8 cellular contexts compared by ENCODE assay signal in genomic region chr9:20624201-20625002, GRCh38. TPM values are rescaled to one million over a fixed set of nuclear protein-coding genes. Genes with fewer than 3 reads are reported as not detected.
A peak's percentile ranks its signal among the peaks of the same experiment; 100 is the strongest.
DNase-seq lines count a peak whose midpoint lies in the region; ATAC-seq and TF ChIP-seq lines count a peak whose summit lies in the region.

No MANE protein-coding gene starts in this region.

- TF ChIP-seq CTCF in esophagus muscularis mucosa (IDR thresholded peaks at IDR 0.05) (peak; percentile 67 to 81 (median 72)), thyroid gland (IDR thresholded peaks at IDR 0.05) (peak; percentile 16 to 97 (median 81))

- H3K9me3 ChIP-seq in esophagus muscularis mucosa (no peaks in the 10 kb centered on the region), muscle layer of duodenum (ENCODE audit: control insufficient read depth in 1 of 2, low read length in 2 of 2) (no peaks in the 10 kb centered on the region), thyroid gland (no peaks in the 10 kb centered on the region)

- H3K4me3 ChIP-seq in esophagus muscularis mucosa (peak overlapping the region; percentile 77 to 96 (median 92)), muscle layer of duodenum (ENCODE audit: low read depth in 1 of 2, low read length in 2 of 2) (peak overlapping the region; percentile 94 to 98), thyroid gland (replicated peaks in 1 of 3) (peak overlapping the region; percentile 5 to 98 (median 27))

- TF ChIP-seq POLR2A in esophagus muscularis mucosa (IDR thresholded peaks at IDR 0.05; ENCODE audit: low read depth) (no peak), thyroid gland (IDR thresholded peaks at IDR 0.05) (peak in 1 of 2 donors; percentile 32)

- POLR2A ChIA-PET in activated CD4-positive, alpha-beta memory T cell treated with anti-CD3 and anti-CD28 coated beads for 36 hours (lab: Charles Lee) = interaction anchor here (1.2 to 1.4 kb wide), 2 partner anchors 45 to 60 kb away, joined by 4 to 6 read pairs; partner anchors contain the start of gene FOCAD

- peak overlapping the region; percentile 91 to 94 (median 92) for H3K27ac ChIP-seq in esophagus muscularis mucosa (replicated peaks in 1 of 4)
- H3K27ac ChIP-seq in muscle layer of duodenum (ENCODE audit: low read length) = peak overlapping the region; percentile 57
- peak overlapping the region in 2 of 3 donors; percentile 70 to 95 for H3K27ac ChIP-seq in thyroid gland

- DNase-seq in NCI-H524 (lab: John Stamatoyannopoulos, UW) (peak; percentile 47 to 69), NCI-H524 treated with DMSO at 0.1 percent for 48 hours (lab: John Stamatoyannopoulos, UW) (no peak), NCI-H2227 (lab: John Stamatoyannopoulos, UW; ENCODE audit: unreplicated experiment) (peak; percentile 86), esophagus muscularis mucosa (ENCODE audit: extremely low spot score) (no peak), thyroid gland (peak; percentile 66)
- peak; percentile 58 for DNase-seq in activated CD4-positive, alpha-beta memory T cell treated with anti-CD3 and anti-CD28 coated beads for 36 hours

- H3K27ac Mint-ChIP-seq in activated CD4-positive, alpha-beta memory T cell treated with anti-CD3 and anti-CD28 coated beads for 36 hours = peak overlapping the region; percentile 90

- H3K4me1 ChIP-seq in esophagus muscularis mucosa (peaks cover 6 to 25% (median 17%) of the 10 kb centered on the region in 4 donors), muscle layer of duodenum (ENCODE audit: control insufficient read depth in 1 of 2, insufficient read depth in 2 of 2, low read length in 2 of 2) (peaks cover 6 to 13% of the 10 kb centered on the region in 2 donors), thyroid gland (peaks cover 0 to 3% of the 10 kb centered on the region in 2 donors)

- CTCF ChIA-PET in activated CD4-positive, alpha-beta memory T cell treated with anti-CD3 and anti-CD28 coated beads for 36 hours (lab: Charles Lee) = interaction anchor here (0.6 to 6.7 kb wide), 38 partner anchors 8 to 1159 kb away, joined by 3 to 85 read pairs (median 3); partner anchors contain the start of gene FOCAD

- peaks cover 27% of the 10 kb centered on the region for H3K4me1 Mint-ChIP-seq in activated CD4-positive, alpha-beta memory T cell treated with anti-CD3 and anti-CD28 coated beads for 36 hours (ENCODE audit: low read depth)

- intact Hi-C loops in activated CD4-positive, alpha-beta memory T cell treated with anti-CD3 and anti-CD28 coated beads for 36 hours (cut with micrococcal nuclease) = loop anchor here (1.0 to 5.0 kb wide), 12 partner anchors 16 to 1242 kb away; partner anchors contain the start of gene RPS6
- intact Hi-C loops in esophagus muscularis mucosa (cut with DNase I) = loop anchor here (1.0 to 5.0 kb wide), 6 partner anchors 72 to 697 kb away; no protein-coding TSS in a partner anchor
- intact Hi-C loops in thyroid gland (cut with DNase I) = loop anchor here (5.0 to 10.0 kb wide), 2 partner anchors 270 to 318 kb away; no protein-coding TSS in a partner anchor

- H3K4me3 Mint-ChIP-seq in activated CD4-positive, alpha-beta memory T cell treated with anti-CD3 and anti-CD28 coated beads for 36 hours = peak overlapping the region; percentile 96

- H3K36me3 ChIP-seq in esophagus muscularis mucosa (no peaks in the 10 kb centered on the region), muscle layer of duodenum (ENCODE audit: control insufficient read depth in 1 of 2, insufficient read depth in 2 of 2, low read length in 2 of 2) (no peaks in the 10 kb centered on the region), thyroid gland (no peaks in the 10 kb centered on the region)

- WGBS in esophagus muscularis mucosa = 26% methylated on average over 21 of the region's 21 CpGs
- WGBS in thyroid gland, 2 donors = 10 to 14% methylated on average over 21 of the region's 21 CpGs

- no peak for TF ChIP-seq EP300 in esophagus muscularis mucosa (IDR thresholded peaks at IDR 0.05)

- no peaks in the 10 kb centered on the region for H3K9me3 Mint-ChIP-seq in activated CD4-positive, alpha-beta memory T cell treated with anti-CD3 and anti-CD28 coated beads for 36 hours

- H3K27me3 ChIP-seq in esophagus muscularis mucosa = no peaks in the 10 kb centered on the region
- no peaks in the 10 kb centered on the region for H3K27me3 ChIP-seq in muscle layer of duodenum (ENCODE audit: low read depth, low read length)
- H3K27me3 ChIP-seq in thyroid gland = no peaks in the 10 kb centered on the region

- ATAC-seq in HG02759 (IDR thresholded peaks at IDR 0.05; ENCODE audit: unreplicated experiment) = peak; percentile 19

- peaks cover 2% of the 10 kb centered on the region for H3K27me3 Mint-ChIP-seq in activated CD4-positive, alpha-beta memory T cell treated with anti-CD3 and anti-CD28 coated beads for 36 hours

- H3K36me3 Mint-ChIP-seq in activated CD4-positive, alpha-beta memory T cell treated with anti-CD3 and anti-CD28 coated beads for 36 hours = peaks cover 9% of the 10 kb centered on the region

RNA-seq across cellular contexts. Expression of gene MLLT3, which starts 2.1 kb away (rescaled TPM):
- total RNA-seq in activated CD4-positive, alpha-beta memory T cell treated with anti-CD3 and anti-CD28 coated beads for 36 hours = 10 to 100 TPM; 30.8 to 34.0 TPM
- total RNA-seq in esophagus muscularis mucosa = 10 to 100 TPM; 14.1 to 30.7 (median 18.0) TPM
- total RNA-seq in thyroid gland = 10 to 100 TPM; 29.8 to 51.0 (median 47.1) TPM

RNA-seq across cellular contexts. Expression of gene FOCAD, which starts 59.7 kb away (rescaled TPM):
- total RNA-seq in activated CD4-positive, alpha-beta memory T cell treated with anti-CD3 and anti-CD28 coated beads for 36 hours = 10 to 100 TPM; 35.4 to 37.1 TPM
- total RNA-seq in esophagus muscularis mucosa (10 to 100 TPM; 17.6 to 27.2 (median 20.1) TPM), thyroid gland (100 to 1,000 TPM in 1 of 4 donors, 10 to 100 TPM in 3; 49.3 to 139 (median 92.8) TPM)

Comparison
In these comparisons a context has a peak if more than half of its experiments do, and no peak if none do; other contexts are left out.
1. DNase-seq: peak in NCI-H524 (2 of 2), NCI-H2227 (single experiment), activated CD4-positive, alpha-beta memory T cell treated with anti-CD3 and anti-CD28 coated beads for 36 hours (single experiment) and thyroid gland (2 of 2); none in NCI-H524 treated with DMSO at 0.1 percent for 48 hours (single experiment) and esophagus muscularis mucosa (single experiment).
2. H3K4me3 ChIP-seq: peak in every context shown above with its lines; median percentile 96 in muscle layer of duodenum; 92 in esophagus muscularis mucosa; 27 in thyroid gland.
3. Peak in every context shown above with its lines, with median percentiles within 50 percentile points of each other: H3K27ac ChIP-seq.